Comparison of ENCODE assay signal across 19 cellular contexts in genomic region chr2:147865560-147865959, GRCh38. TPM values are rescaled to one million over a fixed set of nuclear protein-coding genes. Genes with fewer than 3 reads are reported as not detected.
A peak's percentile ranks its signal among the peaks of the same experiment; 100 is the strongest.
DNase-seq lines count a peak whose midpoint lies in the region; ATAC-seq and TF ChIP-seq lines count a peak whose summit lies in the region.
"Had no signal": no experiment of that assay in that cellular context is flagged by ENCODE, and none has a peak within 500 bp of the region (broad histone marks: within the 10 kb centered on the region; RNA-seq: fewer than 3 reads in every experiment).

No MANE protein-coding gene starts in this region.

- ATAC-seq in GM23338 (no peak), foreskin keratinocyte (peak; percentile 66)
- ATAC-seq in activated T-helper 17 cell treated with anti-CD3 and anti-CD28 coated beads, Interleukin-2, amount 50 U/mL, for 72 hours (replicated peaks), result peak; percentile 47
- ATAC-seq: K562 had no signal

- H2AFZ ChIP-seq in GM23338, result no peak overlapping the region

- peaks cover 16% of the 10 kb centered on the region; the same call in 1 of the 2 replicates for H4K20me1 ChIP-seq in GM23338 (replicated peaks; ENCODE audit: insufficient read depth)

- H3K4me1 Mint-ChIP-seq in GM23338, result peaks cover 39% of the 10 kb centered on the region
- H3K4me1 Mint-ChIP-seq in activated T-helper 17 cell treated with anti-CD3 and anti-CD28 coated beads, Interleukin-2, amount 50 U/mL, for 72 hours, result peaks cover 6% of the 10 kb centered on the region
- peaks cover 3% of the 10 kb centered on the region for H3K4me1 Mint-ChIP-seq in activated CD4-positive, alpha-beta T cell treated with anti-CD3 and anti-CD28 coated beads, Interleukin-2, amount 10 ng/mL, durations not matched to agents 24 days and 14 days

- TF ChIP-seq CTCF in GM23338 (conservative IDR thresholded peaks at IDR 0.05; ENCODE audit: low read depth in 2 of 2) (no peak), foreskin keratinocyte (conservative IDR thresholded peaks at IDR 0.05) (no peak)

- H3K36me3 Mint-ChIP-seq in GM23338 (ENCODE audit: low read depth), result no peaks in the 10 kb centered on the region
- H3K36me3 Mint-ChIP-seq in activated T-helper 17 cell treated with anti-CD3 and anti-CD28 coated beads, Interleukin-2, amount 50 U/mL, for 72 hours (ENCODE audit: low read depth), result no peaks in the 10 kb centered on the region
- H3K36me3 Mint-ChIP-seq in activated CD4-positive, alpha-beta T cell treated with anti-CD3 and anti-CD28 coated beads, Interleukin-2, amount 10 ng/mL, durations not matched to agents 24 days and 14 days (ENCODE audit: low read depth), result no peaks in the 10 kb centered on the region
- H3K36me3 Mint-ChIP-seq: CD4-positive, CD25-positive, alpha-beta regulatory T cell; CD8-positive, alpha-beta memory T cell had no signal

- no peak overlapping the region for H3K27ac Mint-ChIP-seq in GM23338
- H3K27ac Mint-ChIP-seq in activated T-helper 17 cell treated with anti-CD3 and anti-CD28 coated beads, Interleukin-2, amount 50 U/mL, for 72 hours, result no peak overlapping the region
- no peak overlapping the region for H3K27ac Mint-ChIP-seq in activated CD4-positive, alpha-beta T cell treated with anti-CD3 and anti-CD28 coated beads, Interleukin-2, amount 10 ng/mL, durations not matched to agents 24 days and 14 days
- H3K27ac Mint-ChIP-seq: CD4-positive, CD25-positive, alpha-beta regulatory T cell; CD8-positive, alpha-beta memory T cell had no signal

- 0 out of 2 replicates have a peak, but pooled peaks cover 5% of the 10 kb centered on the region for H3K9me2 ChIP-seq in GM23338 (ENCODE audit: insufficient read depth)

- no peaks in the 10 kb centered on the region for H3K27me3 ChIP-seq in GM23338 (ENCODE audit: insufficient read depth)
- no peaks in the 10 kb centered on the region for H3K27me3 ChIP-seq in foreskin keratinocyte
- H3K27me3 ChIP-seq: BE2C had no signal

- intact Hi-C loops in activated CD4-positive, alpha-beta T cell treated with anti-CD3 and anti-CD28 coated beads, Interleukin-2, amount 10 ng/mL, durations not matched to agents 24 days and 14 days (cut with micrococcal nuclease), result no loop called here

- H3K4me2 ChIP-seq in GM23338, result peak overlapping the region; percentile 25; the same call in 1 of the 2 replicates

- DNase-seq in ELR (ENCODE audit: low read depth) (peak; percentile 30), GM23338 (ENCODE audit: low spot score) (no peak), foreskin keratinocyte (peak in 1 of 2 donors; percentile 26), DMS 273 (lab: John Stamatoyannopoulos, UW; ENCODE audit: unreplicated experiment) (no peak), SW480 (ENCODE audit: low spot score) (no peak)
- no peak for DNase-seq in activated CD4-positive, alpha-beta T cell treated with anti-CD3 and anti-CD28 coated beads, Interleukin-2, amount 10 ng/mL, durations not matched to agents 24 days and 14 days
- DNase-seq in central memory CD4-positive, alpha-beta T cell, result no peak
- DNase-seq: BE2C; C1 segment of cervical spinal cord; CD4-positive, CD25-positive, alpha-beta regulatory T cell; CD8-positive, alpha-beta memory T cell; COR-L47; DMS153; DMS79; GF-D8; HCEC 1CT; IMR-90 had no signal

- no peak overlapping the region for H3K4me3 ChIP-seq in GM23338
- H3K4me3 ChIP-seq: K562 had no signal

- H3K4me1 ChIP-seq in GM23338 (ENCODE audit: insufficient read depth) (peaks cover 45% of the 10 kb centered on the region), foreskin keratinocyte (no peaks in the 10 kb centered on the region)
- H3K4me1 ChIP-seq: BE2C had no signal

- no peak overlapping the region for H3K4me3 Mint-ChIP-seq in GM23338
- H3K4me3 Mint-ChIP-seq in activated T-helper 17 cell treated with anti-CD3 and anti-CD28 coated beads, Interleukin-2, amount 50 U/mL, for 72 hours, result no peak overlapping the region
- no peak overlapping the region for H3K4me3 Mint-ChIP-seq in activated CD4-positive, alpha-beta T cell treated with anti-CD3 and anti-CD28 coated beads, Interleukin-2, amount 10 ng/mL, durations not matched to agents 24 days and 14 days
- H3K4me3 Mint-ChIP-seq: CD4-positive, CD25-positive, alpha-beta regulatory T cell; CD8-positive, alpha-beta memory T cell had no signal

- no peaks in the 10 kb centered on the region for H3K27me3 Mint-ChIP-seq in GM23338 (ENCODE audit: insufficient read depth, low read depth, poor library complexity)
- no peaks in the 10 kb centered on the region for H3K27me3 Mint-ChIP-seq in activated T-helper 17 cell treated with anti-CD3 and anti-CD28 coated beads, Interleukin-2, amount 50 U/mL, for 72 hours
- no peaks in the 10 kb centered on the region for H3K27me3 Mint-ChIP-seq in activated CD4-positive, alpha-beta T cell treated with anti-CD3 and anti-CD28 coated beads, Interleukin-2, amount 10 ng/mL, durations not matched to agents 24 days and 14 days
- H3K27me3 Mint-ChIP-seq: CD4-positive, CD25-positive, alpha-beta regulatory T cell had no signal

- H3K27ac ChIP-seq in GM23338 (ENCODE audit: low read depth) (no peak overlapping the region), foreskin keratinocyte (no peak overlapping the region)

- peaks cover 99% of the 10 kb centered on the region for H3K79me2 ChIP-seq in GM23338 (replicated peaks; ENCODE audit: insufficient read depth)

- H3F3A ChIP-seq in GM23338 (replicated peaks; ENCODE audit: low read depth), result no peaks in the 10 kb centered on the region

- no peaks in the 10 kb centered on the region for H3K36me3 ChIP-seq in GM23338 (ENCODE audit: insufficient read depth)
- H3K36me3 ChIP-seq: BE2C had no signal

- no peaks in the 10 kb centered on the region for H3K9me3 Mint-ChIP-seq in GM23338
- H3K9me3 Mint-ChIP-seq in activated T-helper 17 cell treated with anti-CD3 and anti-CD28 coated beads, Interleukin-2, amount 50 U/mL, for 72 hours, result no peaks in the 10 kb centered on the region
- no peaks in the 10 kb centered on the region for H3K9me3 Mint-ChIP-seq in activated CD4-positive, alpha-beta T cell treated with anti-CD3 and anti-CD28 coated beads, Interleukin-2, amount 10 ng/mL, durations not matched to agents 24 days and 14 days
- H3K9me3 Mint-ChIP-seq: CD8-positive, alpha-beta memory T cell had no signal

TF ChIP-seq in GM23338, 12 proteins besides CTCF, POLR2A, EP300 and RAD21 (continues in another document):
- TF ChIP-seq REST (IDR thresholded peaks at IDR 0.05; ENCODE audit: unreplicated experiment) (no peak), ZNF114 (CRISPR knock-in tag; IDR thresholded peaks at IDR 0.05) (no peak)

RNA-seq across cellular contexts. Expression of gene ACVR2A, which starts 20.7 kb away (rescaled TPM):
- total RNA-seq in GM23338 (2014; rRNA removed; shearing (Covaris generic)), result 15.3 and 15.6 TPM in 2 replicates
- polyA plus RNA-seq in GM23338 (2016; fragmentation: Nextera tagmentation; extraction: Ambion mirVana) (9.5 and 11.8 TPM in 2 replicates), foreskin keratinocyte (2.6 and 3.0 TPM in 2 replicates)
- 1 to 10 TPM; 1.9 to 2.5 TPM for total RNA-seq in activated T-helper 17 cell treated with anti-CD3 and anti-CD28 coated beads, Interleukin-2, amount 50 U/mL, for 72 hours
- total RNA-seq in foreskin keratinocyte, result 6.2 and 8.0 TPM in 2 replicates
- 2.0 and 2.5 TPM in 2 replicates for total RNA-seq in activated CD4-positive, alpha-beta T cell treated with anti-CD3 and anti-CD28 coated beads, Interleukin-2, amount 10 ng/mL, durations not matched to agents 24 days and 14 days
